1 cellular context compared by ENCODE assay signal in genomic region chr15:34337557-34338306, GRCh38.
A peak's percentile ranks its signal among the peaks of the same experiment; 100 is the strongest.
TF ChIP-seq lines count a peak whose summit lies in the region.

Gene SLC12A6, minus strand, starts transcription at chr15:34337781. Its CDS starts 1,101 bp downstream, at chr15:34336680.

TF ChIP-seq in GM12878, 131 proteins besides CTCF, POLR2A, EP300 and RAD21 (continued from another document):
- TF ChIP-seq, protein P1, sequence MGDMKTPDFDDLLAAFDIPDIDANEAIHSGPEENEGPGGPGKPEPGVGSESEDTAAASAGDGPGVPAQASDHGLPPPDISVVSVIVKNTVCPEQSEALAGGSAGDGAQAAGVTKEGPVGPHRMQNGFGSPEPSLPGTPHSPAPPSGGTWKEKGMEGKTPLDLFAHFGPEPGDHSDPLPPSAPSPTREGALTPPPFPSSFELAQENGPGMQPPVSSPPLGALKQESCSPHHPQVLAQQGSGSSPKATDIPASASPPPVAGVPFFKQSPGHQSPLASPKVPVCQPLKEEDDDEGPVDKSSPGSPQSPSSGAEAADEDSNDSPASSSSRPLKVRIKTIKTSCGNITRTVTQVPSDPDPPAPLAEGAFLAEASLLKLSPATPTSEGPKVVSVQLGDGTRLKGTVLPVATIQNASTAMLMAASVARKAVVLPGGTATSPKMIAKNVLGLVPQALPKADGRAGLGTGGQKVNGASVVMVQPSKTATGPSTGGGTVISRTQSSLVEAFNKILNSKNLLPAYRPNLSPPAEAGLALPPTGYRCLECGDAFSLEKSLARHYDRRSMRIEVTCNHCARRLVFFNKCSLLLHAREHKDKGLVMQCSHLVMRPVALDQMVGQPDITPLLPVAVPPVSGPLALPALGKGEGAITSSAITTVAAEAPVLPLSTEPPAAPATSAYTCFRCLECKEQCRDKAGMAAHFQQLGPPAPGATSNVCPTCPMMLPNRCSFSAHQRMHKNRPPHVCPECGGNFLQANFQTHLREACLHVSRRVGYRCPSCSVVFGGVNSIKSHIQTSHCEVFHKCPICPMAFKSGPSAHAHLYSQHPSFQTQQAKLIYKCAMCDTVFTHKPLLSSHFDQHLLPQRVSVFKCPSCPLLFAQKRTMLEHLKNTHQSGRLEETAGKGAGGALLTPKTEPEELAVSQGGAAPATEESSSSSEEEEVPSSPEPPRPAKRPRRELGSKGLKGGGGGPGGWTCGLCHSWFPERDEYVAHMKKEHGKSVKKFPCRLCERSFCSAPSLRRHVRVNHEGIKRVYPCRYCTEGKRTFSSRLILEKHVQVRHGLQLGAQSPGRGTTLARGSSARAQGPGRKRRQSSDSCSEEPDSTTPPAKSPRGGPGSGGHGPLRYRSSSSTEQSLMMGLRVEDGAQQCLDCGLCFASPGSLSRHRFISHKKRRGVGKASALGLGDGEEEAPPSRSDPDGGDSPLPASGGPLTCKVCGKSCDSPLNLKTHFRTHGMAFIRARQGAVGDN (IDR thresholded peaks at IDR 0.05), result peak; percentile 71
- TF ChIP-seq HDAC2 (IDR thresholded peaks at IDR 0.05) (no peak), NFYA (IDR thresholded peaks at IDR 0.05; ENCODE audit: borderline replicate concordance, low read depth, low read length) (no peak), SUZ12 (IDR thresholded peaks at IDR 0.05; ENCODE audit: unreplicated experiment) (no peak), TAF1 (IDR thresholded peaks at IDR 0.05; ENCODE audit: borderline replicate concordance, low read depth, low read length) (peak; percentile 69; the same call in 1 of the 2 replicates), TCF7 (IDR thresholded peaks at IDR 0.05; ENCODE audit: borderline replicate concordance) (no peak), POLR2AphosphoS5 (IDR thresholded peaks at IDR 0.05; ENCODE audit: low read length) (peak; percentile 72), PAX5 (IDR thresholded peaks at IDR 0.05; ENCODE audit: borderline replicate concordance, low read depth, low read length) (0 out of 2 replicates have a peak, but pooled peaks have one; percentile 31), BACH1 (IDR thresholded peaks at IDR 0.05; ENCODE audit: borderline replicate concordance) (peak; percentile 94), KAT2A (conservative IDR thresholded peaks at IDR 0.05; ENCODE audit: control insufficient read depth, low read depth, low read length) (no peak), PBX3 (IDR thresholded peaks at IDR 0.05; ENCODE audit: insufficient replicate concordance, low read depth, low read length) (no peak), MXI1 (IDR thresholded peaks at IDR 0.05; ENCODE audit: low read depth, low read length) (peak; percentile 84), NRF1 (conservative IDR thresholded peaks at IDR 0.05; ENCODE audit: low read depth, low read length) (peak; percentile 67), ZNF384 (IDR thresholded peaks at IDR 0.05; ENCODE audit: borderline replicate concordance, low read depth, low read length) (no peak), ZNF217 (IDR thresholded peaks at IDR 0.05) (0 out of 2 replicates have a peak, but pooled peaks have one; percentile 43), YY1 (IDR thresholded peaks at IDR 0.05; ENCODE audit: low read depth, low read length) (0 out of 2 replicates have a peak, but pooled peaks have one; percentile 35), MTA2 (IDR thresholded peaks at IDR 0.05; ENCODE audit: low read depth) (no peak), MYC (IDR thresholded peaks at IDR 0.05; ENCODE audit: insufficient read depth, insufficient read length, insufficient replicate concordance, low read length, severe bottlenecking) (no peak), ZNF274 (IDR thresholded peaks at IDR 0.05; ENCODE audit: insufficient read depth, insufficient read length) (no peak), ZBED1 (IDR thresholded peaks at IDR 0.05; ENCODE audit: borderline replicate concordance) (no peak), JUND (IDR thresholded peaks at IDR 0.05; ENCODE audit: low read depth, low read length) (no peak), KLF5 (IDR thresholded peaks at IDR 0.05; ENCODE audit: partially characterized antibody) (no peak), ZZZ3 (IDR thresholded peaks at IDR 0.05; ENCODE audit: control insufficient read depth, insufficient read length, low read depth) (no peak), CUX1 (IDR thresholded peaks at IDR 0.05; ENCODE audit: insufficient replicate concordance, low read depth, low read length) (no peak), RB1 (IDR thresholded peaks at IDR 0.05; ENCODE audit: borderline replicate concordance) (peak; percentile 95), CREM (IDR thresholded peaks at IDR 0.05; ENCODE audit: low read depth) (peak; percentile 43; the same call in 1 of the 2 replicates), SPI1 (IDR thresholded peaks at IDR 0.05; ENCODE audit: borderline replicate concordance, insufficient read depth, low read depth, low read length) (peak; percentile 56), EGR1 (IDR thresholded peaks at IDR 0.05; ENCODE audit: borderline replicate concordance in 1 of 2, low read depth in 2 of 2, low read length in 2 of 2) (no peak), E2F4 (IDR thresholded peaks at IDR 0.05; ENCODE audit: low read depth, low read length) (no peak), RFX5 (IDR thresholded peaks at IDR 0.05; ENCODE audit: low read depth, low read length) (no peak)
- TF ChIP-seq, protein P2, sequence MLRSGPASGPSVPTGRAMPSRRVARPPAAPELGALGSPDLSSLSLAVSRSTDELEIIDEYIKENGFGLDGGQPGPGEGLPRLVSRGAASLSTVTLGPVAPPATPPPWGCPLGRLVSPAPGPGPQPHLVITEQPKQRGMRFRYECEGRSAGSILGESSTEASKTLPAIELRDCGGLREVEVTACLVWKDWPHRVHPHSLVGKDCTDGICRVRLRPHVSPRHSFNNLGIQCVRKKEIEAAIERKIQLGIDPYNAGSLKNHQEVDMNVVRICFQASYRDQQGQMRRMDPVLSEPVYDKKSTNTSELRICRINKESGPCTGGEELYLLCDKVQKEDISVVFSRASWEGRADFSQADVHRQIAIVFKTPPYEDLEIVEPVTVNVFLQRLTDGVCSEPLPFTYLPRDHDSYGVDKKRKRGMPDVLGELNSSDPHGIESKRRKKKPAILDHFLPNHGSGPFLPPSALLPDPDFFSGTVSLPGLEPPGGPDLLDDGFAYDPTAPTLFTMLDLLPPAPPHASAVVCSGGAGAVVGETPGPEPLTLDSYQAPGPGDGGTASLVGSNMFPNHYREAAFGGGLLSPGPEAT (IDR thresholded peaks at IDR 0.05; ENCODE audit: low read depth), result no peak
TF ChIP-seq in GM12878: peak in this region for 34.
